In genomic region chr10:63268798-63269503, GRCh38 we compare ENCODE assay signal across 1 cellular context.
A peak's percentile ranks its signal among the peaks of the same experiment; 100 is the strongest.
TF ChIP-seq lines count a peak whose summit lies in the region.

No MANE protein-coding gene starts in this region.

TF ChIP-seq in K562, 482 proteins besides CTCF, POLR2A, EP300 and RAD21 (continued from another document and continues in another):
- TF ChIP-seq ATF3 (IDR thresholded peaks at IDR 0.05) (peak; percentile 95), ATF3 (CRISPR knock-in tag; conservative IDR thresholded peaks at IDR 0.05) (peak; percentile 93), CCNT2 (IDR thresholded peaks at IDR 0.05; ENCODE audit: borderline replicate concordance, extremely low read depth, insufficient read length, low read depth, low read length) (peak; percentile 26), KAT7 (CRISPR knock-in tag; IDR thresholded peaks at IDR 0.05; ENCODE audit: borderline replicate concordance) (peak; percentile 66; the same call in 1 of the 2 replicates), NR2F6 (CRISPR knock-in tag; IDR thresholded peaks at IDR 0.05) (no peak), ZNF174 (CRISPR knock-in tag; IDR thresholded peaks at IDR 0.05) (no peak), HMG20A (CRISPR knock-in tag; conservative IDR thresholded peaks at IDR 0.05) (no peak), KLF6 (CRISPR knock-in tag; IDR thresholded peaks at IDR 0.05; ENCODE audit: borderline replicate concordance) (no peak), HSF4 (CRISPR knock-in tag; IDR thresholded peaks at IDR 0.05; ENCODE audit: borderline replicate concordance) (no peak), BCL6 (CRISPR knock-in tag; IDR thresholded peaks at IDR 0.05) (no peak), MITF (IDR thresholded peaks at IDR 0.05) (peak; percentile 91), ARID1B (IDR thresholded peaks at IDR 0.05) (peak; percentile 78), BRD4 (IDR thresholded peaks at IDR 0.05) (no peak), PHF21A (IDR thresholded peaks at IDR 0.05; ENCODE audit: borderline replicate concordance, low read depth) (no peak), ZNF165 (CRISPR knock-in tag; IDR thresholded peaks at IDR 0.05; ENCODE audit: borderline replicate concordance) (no peak), ZNF79 (CRISPR knock-in tag; IDR thresholded peaks at IDR 0.05; ENCODE audit: low read depth) (no peak), CXXC5 (CRISPR knock-in tag; IDR thresholded peaks at IDR 0.05) (peak; percentile 76; the same call in 1 of the 2 replicates), ZNF507 (tag; conservative IDR thresholded peaks at IDR 0.05) (no peak), TBP (optimal IDR thresholded peaks at IDR 0.05; ENCODE audit: low read depth, low read length) (peak; percentile 96), CHCHD3 (CRISPR knock-in tag; IDR thresholded peaks at IDR 0.05) (no peak), ATF6 (CRISPR knock-in tag; IDR thresholded peaks at IDR 0.05) (no peak), ATF1 (CRISPR knock-in tag; IDR thresholded peaks at IDR 0.05) (no peak), ATF1 (tag; IDR thresholded peaks at IDR 0.05) (peak; percentile 94), KAT8 (IDR thresholded peaks at IDR 0.05; ENCODE audit: low read depth) (no peak), CUX1 (CRISPR knock-in tag; IDR thresholded peaks at IDR 0.05) (no peak), E4F1 (CRISPR knock-in tag; IDR thresholded peaks at IDR 0.05; ENCODE audit: borderline replicate concordance) (no peak), CBX3 (IDR thresholded peaks at IDR 0.05; ENCODE audit: borderline replicate concordance in 1 of 2, low read length in 2 of 2) (peak in 1 of 2 experiments; percentile 80; a peak in 2 of 3 replicates), PHF20 (IDR thresholded peaks at IDR 0.05; ENCODE audit: partially characterized antibody) (no peak), MED1 (CRISPR knock-in tag; IDR thresholded peaks at IDR 0.05; ENCODE audit: borderline replicate concordance) (no peak), CHD2 (IDR thresholded peaks at IDR 0.05; ENCODE audit: low read depth, low read length) (no peak), XRCC5 (IDR thresholded peaks at IDR 0.05; ENCODE audit: low read depth, low read length) (peak; percentile 39; the same call in 1 of the 2 replicates), VEZF1 (CRISPR knock-in tag; IDR thresholded peaks at IDR 0.05) (peak; percentile 46; the same call in 1 of the 2 replicates), ZNF184 (CRISPR knock-in tag; IDR thresholded peaks at IDR 0.05) (no peak), MEIS2 (IDR thresholded peaks at IDR 0.05; ENCODE audit: partially characterized antibody) (peak; percentile 98), SMARCE1 (IDR thresholded peaks at IDR 0.05) (peak; percentile 76), ZNF197 (CRISPR knock-in tag; IDR thresholded peaks at IDR 0.05; ENCODE audit: low read depth) (peak; percentile 61; the same call in 1 of the 2 replicates), ELF4 (CRISPR knock-in tag; IDR thresholded peaks at IDR 0.05) (peak; percentile 53; the same call in 1 of the 2 replicates), FOXP1 (CRISPR knock-in tag; IDR thresholded peaks at IDR 0.05) (peak; percentile 81), BDP1 (IDR thresholded peaks at IDR 0.05; ENCODE audit: insufficient read depth, insufficient read length) (no peak), PTRF (tag; IDR thresholded peaks at IDR 0.05) (no peak), TAF9B (IDR thresholded peaks at IDR 0.05; ENCODE audit: partially characterized antibody) (peak; percentile 97), CREB5 (CRISPR knock-in tag; IDR thresholded peaks at IDR 0.05) (no peak), HDGF (IDR thresholded peaks at IDR 0.05) (0 out of 2 replicates have a peak, but pooled peaks have one; percentile 72), MAFF (IDR thresholded peaks at IDR 0.05; ENCODE audit: low read length) (no peak), ZBTB11 (CRISPR knock-in tag; IDR thresholded peaks at IDR 0.05) (no peak), HBP1 (CRISPR knock-in tag; IDR thresholded peaks at IDR 0.05) (no peak)
